ENCODE assay signal across 13 cellular contexts in the genomic region with DNA sequence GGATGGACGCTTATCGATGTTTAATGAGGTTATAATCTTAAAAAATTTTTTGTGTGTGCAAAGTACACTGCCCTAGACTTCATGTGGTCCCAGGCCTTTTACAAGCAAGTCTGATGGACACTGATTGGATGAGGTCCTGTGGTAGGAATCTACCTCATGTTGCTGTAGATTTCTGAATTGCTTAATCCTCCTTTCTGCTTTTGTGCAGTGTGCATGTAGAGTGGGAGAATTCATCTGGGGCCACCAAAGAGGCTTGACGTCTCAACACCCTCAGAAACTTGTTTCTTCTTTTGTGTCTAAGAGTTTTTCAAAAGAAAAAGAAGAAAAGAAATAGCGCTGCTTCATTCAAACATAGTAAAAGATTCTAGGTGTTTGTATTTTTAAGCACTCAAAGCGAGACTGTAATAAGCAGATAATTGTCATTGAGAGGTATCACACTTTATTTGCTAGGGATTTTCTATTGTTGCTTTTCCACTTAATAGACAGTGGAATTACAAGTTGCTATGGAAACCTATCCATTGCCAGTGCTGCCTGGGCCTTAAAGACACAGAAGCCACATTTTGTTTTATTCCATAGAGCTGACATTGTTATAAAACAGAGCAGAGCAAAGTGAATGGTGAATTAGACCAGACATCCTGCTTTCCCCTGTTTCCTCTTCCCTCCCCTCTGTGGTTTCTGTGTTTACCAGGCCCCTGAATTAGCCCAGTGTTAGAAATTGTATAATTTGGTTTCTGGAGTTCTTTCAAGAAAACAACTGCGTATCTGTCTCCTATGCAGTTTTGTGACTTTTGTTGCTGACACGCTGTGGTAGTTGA. TPM values are rescaled to one million over a fixed set of nuclear protein-coding genes. Genes with fewer than 3 reads are reported as not detected.
DNase-seq lines count a peak whose midpoint lies in the region; ATAC-seq, FAIRE-seq and TF ChIP-seq lines count a peak whose summit lies in the region.
"Had no signal": no experiment of that assay in that cellular context is flagged by ENCODE, and none has a peak within 500 bp of the region (broad histone marks: within the 10 kb centered on the region; RNA-seq: fewer than 3 reads in every experiment).

No MANE protein-coding gene starts in this region.

- ATAC-seq in pancreas (peak in 3 of 4 donors; percentile 30 to 41 (median 30)), GM18505 (IDR thresholded peaks at IDR 0.05; ENCODE audit: unreplicated experiment) (no peak), Right ventricle myocardium inferior (no peak)
- ATAC-seq: activated CD8-positive, alpha-beta T cell treated with anti-CD3 and anti-CD28 coated beads, Interleukin-2, amount 10 ng/mL, durations not matched to agents 7 days and 5 days; left colon had no signal

- no peak for FAIRE-seq in pancreas (lab: Jason Lieb, UNC)
- FAIRE-seq: colon, G401.6, RCC 7860 had no signal

- H3K27me3 ChIP-seq in pancreas, result no peaks in the 10 kb centered on the region

- peak; percentile 19 for DNase-seq in GF-D8 (lab: John Stamatoyannopoulos, UW)
- DNase-seq in NCI-H2196 (lab: John Stamatoyannopoulos, UW; ENCODE audit: unreplicated experiment), result peak; percentile 13
- DNase-seq in epidermal melanocyte (ENCODE audit: insufficient read length, low spot score), result peak; percentile 81
- no peak for DNase-seq in pancreas
- no peak for DNase-seq in Right ventricle myocardium inferior (ENCODE audit: missing footprints)
- no peak for DNase-seq in activated CD8-positive, alpha-beta memory T cell treated with anti-CD3 and anti-CD28 coated beads, Interleukin-2, amount 50 U/mL, for 4 hours
- DNase-seq in activated CD8-positive, alpha-beta memory T cell treated with anti-CD3 and anti-CD28 coated beads for 24 hours, result no peak
- DNase-seq: activated CD8-positive, alpha-beta T cell treated with anti-CD3 and anti-CD28 coated beads, Interleukin-2, amount 10 ng/mL, durations not matched to agents 7 days and 5 days; left colon had no signal

- WGBS in pancreas, 2 donors, result 87 to 90% methylated on average over 7 of the region's 7 CpGs

- H3K27ac ChIP-seq in pancreas, result no peak overlapping the region

- H3K36me3 ChIP-seq in pancreas, result no peaks in the 10 kb centered on the region

- TF ChIP-seq CTCF in pancreas (IDR thresholded peaks at IDR 0.05), result no peak

- no peaks in the 10 kb centered on the region for H3K4me1 ChIP-seq in pancreas

- intact Hi-C loops in pancreas (cut with DNase I) (loop anchor here in 1 of 3 donors (10.0 kb wide), 2 partner anchors 243 to 693 kb away; no protein-coding TSS in a partner anchor), Right ventricle myocardium inferior (cut with DNase I) (loop anchor here (10.0 kb wide), 1 partner anchor 97 kb away; no protein-coding TSS in a partner anchor)

- no peak overlapping the region for H3K4me3 ChIP-seq in pancreas

- no peak for TF ChIP-seq POLR2A in GM18505 (IDR thresholded peaks at IDR 0.05; ENCODE audit: borderline replicate concordance, extremely low read depth, insufficient read depth, insufficient read length)

- no peaks in the 10 kb centered on the region for H3K9me3 ChIP-seq in pancreas

RNA-seq across cellular contexts. Expression of a gene that starts 46.4 kb away (rescaled TPM):
- 10 to 100 TPM; 12.9 to 26.2 (median 16.2) TPM for total RNA-seq in pancreas
- polyA plus RNA-seq in pancreas, result 10 to 100 TPM in 1 of 2 donors, 1 to 10 TPM in 1; 4.9 to 12.0 TPM
- 44.5 TPM for total RNA-seq in Right ventricle myocardium inferior

Comparison
In these comparisons a context has a peak if more than half of its experiments do, and no peak if none do; other contexts are left out.
1. DNase-seq: peak in GF-D8 (single experiment), NCI-H2196 (single experiment) and epidermal melanocyte (single experiment); none in pancreas (0 of 6), Right ventricle myocardium inferior (single experiment), activated CD8-positive, alpha-beta memory T cell treated with anti-CD3 and anti-CD28 coated beads, Interleukin-2, amount 50 U/mL, for 4 hours (single experiment) and activated CD8-positive, alpha-beta memory T cell treated with anti-CD3 and anti-CD28 coated beads for 24 hours (single experiment).
2. ATAC-seq: peak in pancreas (3 of 4); none in GM18505 (single experiment) and Right ventricle myocardium inferior (single experiment).